Comparison of ENCODE assay signal across 16 cellular contexts in genomic region chrX:92231391-92231790, GRCh38.
DNase-seq lines count a peak whose midpoint lies in the region; FAIRE-seq and TF ChIP-seq lines count a peak whose summit lies in the region.
"Had no signal": no experiment of that assay in that cellular context is flagged by ENCODE, and none has a peak within 500 bp of the region (broad histone marks: within the 10 kb centered on the region; RNA-seq: fewer than 3 reads in every experiment).

No MANE protein-coding gene starts in this region.

- no peak overlapping the region for H3K4me3 Mint-ChIP-seq in H9
- H3K4me3 Mint-ChIP-seq: CD4-positive, CD25-positive, alpha-beta regulatory T cell had no signal

- H3K18ac ChIP-seq in H9 (ENCODE audit: insufficient read length, low read depth, low read length) = no peak overlapping the region
- H3K18ac ChIP-seq in H1 (ENCODE audit: extremely low read depth, low read length) = no peak overlapping the region

- H2BK5ac ChIP-seq in H9 (ENCODE audit: insufficient read length, low read length) (no peak overlapping the region), H1 (ENCODE audit: low read depth, low read length) (no peak overlapping the region)

- H2BK20ac ChIP-seq in H9 (ENCODE audit: low read depth, low read length, poor library complexity, severe bottlenecking) (no peak overlapping the region), H1 (ENCODE audit: low read length) (0 out of 2 replicates have a peak overlapping the region, but pooled peaks have one; percentile 35)

- CTCF ChIA-PET in H1 (lab: Charles Lee; ENCODE audit: partially characterized antibody) = interaction anchor here (1.0 kb wide), 1 partner anchor 25 kb away, joined by 3 read pairs; no protein-coding TSS in a partner anchor

- no peaks in the 10 kb centered on the region for H3K36me3 ChIP-seq in H1 (ENCODE audit: control insufficient read depth in 2 of 4, insufficient read depth in 4 of 4, low read length in 3 of 4)
- H3K36me3 ChIP-seq in smooth muscle cell (ENCODE audit: low read depth) = no peaks in the 10 kb centered on the region
- H3K36me3 ChIP-seq: BE2C had no signal

- POLR2A ChIA-PET in H1 (lab: Charles Lee; ENCODE audit: partially characterized antibody) = no interaction called here

- H2BK120ac ChIP-seq in H9 (ENCODE audit: low read depth, low read length, poor library complexity, severe bottlenecking) (no peak overlapping the region), H1 (replicated peaks; ENCODE audit: low read depth, low read length) (no peak overlapping the region)

- TF ChIP-seq POLR2A in H1 (IDR thresholded peaks at IDR 0.05; ENCODE audit: control extremely low read depth in 1 of 2, low read depth in 2 of 2, low read length in 2 of 2) = no peak

- H3K27me3 Mint-ChIP-seq in H9 (ENCODE audit: low read depth) = no peaks in the 10 kb centered on the region
- H3K27me3 Mint-ChIP-seq: CD4-positive, CD25-positive, alpha-beta regulatory T cell had no signal

- DNase-seq in H9 = no peak
- DNase-seq in NCI-H69 (lab: John Stamatoyannopoulos, UW) = peak; percentile 38
- no peak for DNase-seq in H1 (ENCODE audit: low read depth in 1 of 2, low spot score in 2 of 2)
- no peak for DNase-seq in smooth muscle cell (lab: John Stamatoyannopoulos, UW; ENCODE audit: unreplicated experiment)
- no peak for DNase-seq in GM19238 (ENCODE audit: insufficient read length, low spot score)
- DNase-seq in NCI-H226 = no peak
- no peak for DNase-seq in Ammon's horn (ENCODE audit: low spot score)
- DNase-seq: BE2C; C1 segment of cervical spinal cord; Caco-2; CD4-positive, CD25-positive, alpha-beta regulatory T cell; GDM1; HCEC 1CT had no signal

- H3K9ac ChIP-seq in H9 (ENCODE audit: extremely low read depth, insufficient read length, low read length) (no peak overlapping the region), H1 (replicated peaks in 1 of 4; ENCODE audit: extremely low read depth in 1 of 4, low read depth in 3 of 4, low read length in 3 of 4) (no peak overlapping the region), smooth muscle cell (ENCODE audit: low read depth) (no peak overlapping the region)

- no peaks in the 10 kb centered on the region for H3K79me1 ChIP-seq in H9 (ENCODE audit: insufficient read depth, low read depth, low read length, poor library complexity, severe bottlenecking)
- H3K79me1 ChIP-seq in H1 (ENCODE audit: low read depth, low read length) = no peaks in the 10 kb centered on the region

- H4K5ac ChIP-seq in H9 (ENCODE audit: insufficient read length, low read depth, low read length) (no peak overlapping the region), H1 (ENCODE audit: insufficient read length, low read depth, low read length) (no peak overlapping the region)

- no peak overlapping the region for H4K8ac ChIP-seq in H9 (replicated peaks; ENCODE audit: insufficient read length, low read depth, low read length)
- no peak overlapping the region for H4K8ac ChIP-seq in H1 (ENCODE audit: extremely low read depth, insufficient read depth, low read length)

- no peak for TF ChIP-seq EP300 in H1 (IDR thresholded peaks at IDR 0.05; ENCODE audit: borderline replicate concordance in 1 of 2, low read depth in 2 of 2, low read length in 2 of 2)

- H4K91ac ChIP-seq in H9 (ENCODE audit: insufficient read length, low read depth, low read length) (no peak overlapping the region), H1 (replicated peaks; ENCODE audit: insufficient read length, low read length) (no peak overlapping the region)

- peaks cover 1 to 10% (median 4%) of the 10 kb centered on the region in 3 experiments; a peak in 5 of 7 replicates for H3K36me3 Mint-ChIP-seq in H9 (ENCODE audit: insufficient read depth in 1 of 3, low read depth in 3 of 3)
- H3K36me3 Mint-ChIP-seq: CD4-positive, CD25-positive, alpha-beta regulatory T cell had no signal

- no peak overlapping the region for H3K4me3 ChIP-seq in H1 (ENCODE audit: extremely low read depth in 1 of 4, insufficient read depth in 2 of 4, low read depth in 3 of 4, low read length in 4 of 4)
- no peak overlapping the region for H3K4me3 ChIP-seq in smooth muscle cell

- peak overlapping the region in 2 of 3 experiments; percentile 4 to 38; a peak in 2 of 7 replicates for H3K27ac Mint-ChIP-seq in H9
- H3K27ac Mint-ChIP-seq: CD4-positive, CD25-positive, alpha-beta regulatory T cell had no signal

- H2AFZ ChIP-seq in H9 (ENCODE audit: low read length) (no peak overlapping the region), H1 (ENCODE audit: low read length) (no peak overlapping the region), smooth muscle cell (ENCODE audit: low read depth) (no peak overlapping the region)

- H3T11ph ChIP-seq in H9 (ENCODE audit: low read length) = no peak overlapping the region

- H3K4me1 ChIP-seq in H9 (ENCODE audit: insufficient read depth, low read length) = peaks cover 6% of the 10 kb centered on the region; the same call in 1 of the 2 replicates
- H3K4me1 ChIP-seq in H1 (replicated peaks in 1 of 4; ENCODE audit: control insufficient read depth in 3 of 4, insufficient read depth in 4 of 4, low read length in 3 of 4) = peaks cover 0 to 3% (median 0%) of the 10 kb centered on the region in 4 experiments; a peak in 1 of 7 replicates
- H3K4me1 ChIP-seq in smooth muscle cell (ENCODE audit: low read depth) = peaks cover 4% of the 10 kb centered on the region
- H3K4me1 ChIP-seq: BE2C, Caco-2 had no signal

- H3F3A ChIP-seq in smooth muscle cell (ENCODE audit: low read depth) = no peaks in the 10 kb centered on the region

- H3K14ac ChIP-seq in H9 (ENCODE audit: insufficient read depth, low read length) (no peak overlapping the region), H1 (ENCODE audit: insufficient read length) (no peak overlapping the region)

- H3K4me1 Mint-ChIP-seq in H9 = peaks cover 20 to 25% of the 10 kb centered on the region in 2 experiments
- H3K4me1 Mint-ChIP-seq: CD4-positive, CD25-positive, alpha-beta regulatory T cell had no signal

- TF ChIP-seq RAD21 in H1 (IDR thresholded peaks at IDR 0.05 in 1 of 2, conservative IDR thresholded peaks at IDR 0.05 in 1 of 2; ENCODE audit: low read depth in 2 of 2, low read length in 2 of 2) = no peak

- WGBS in H9 (ENCODE audit: extremely low coverage, insufficient read length, low lambda C conversion rate) = no CpG with 5 or more reads among the region's 2 CpGs
- 82% methylated on average over 2 of the region's 2 CpGs; no CpG with 5 or more reads in 1 of the 2 experiments for WGBS in H1 (ENCODE audit: extremely low coverage in 1 of 2, insufficient coverage in 1 of 2, insufficient read length in 1 of 2, insufficient replicate concordance in 2 of 2, low coverage in 1 of 2, low lambda C conversion rate in 2 of 2, missing lambda C conversion rate in 1 of 2), 2 experiments
- 64% methylated on average over 2 of the region's 2 CpGs for WGBS in smooth muscle cell (ENCODE audit: low lambda C conversion rate)

- H3K27ac ChIP-seq in H9 (ENCODE audit: insufficient read length, low read depth, low read length) (peak overlapping the region; percentile 13), H1 (ENCODE audit: low read depth, low read length) (no peak overlapping the region), smooth muscle cell (ENCODE audit: low read depth) (peak overlapping the region; percentile 39)

- H3K23me2 ChIP-seq in H9 (ENCODE audit: insufficient read length, low read depth, low read length, poor library complexity, severe bottlenecking) = no peaks in the 10 kb centered on the region
- H3K23me2 ChIP-seq in H1 (ENCODE audit: low read depth, low read length) = no peaks in the 10 kb centered on the region

- H3K27me3 ChIP-seq in H9 (ENCODE audit: insufficient read depth, low read length) (no peaks in the 10 kb centered on the region), H1 (replicated peaks in 1 of 4; ENCODE audit: control insufficient read depth in 3 of 4, extremely low read depth in 1 of 4, insufficient read depth in 3 of 4, low read length in 3 of 4) (no peaks in the 10 kb centered on the region), smooth muscle cell (ENCODE audit: low read depth) (no peaks in the 10 kb centered on the region)
- H3K27me3 ChIP-seq: BE2C had no signal

- H3K56ac ChIP-seq in H9 (ENCODE audit: insufficient read length, low read depth, low read length) = no peak overlapping the region
- H3K56ac ChIP-seq in H1 (replicated peaks; ENCODE audit: insufficient read length, low read depth, low read length) = no peak overlapping the region

- H2BK12ac ChIP-seq in H9 (ENCODE audit: insufficient read length, low read depth, low read length) = peak overlapping the region; percentile 45
- H2BK12ac ChIP-seq in H1 (ENCODE audit: low read depth, low read length) = no peak overlapping the region

- H3K4ac ChIP-seq in H9 (ENCODE audit: low read depth, low read length) = no peak overlapping the region
- H3K4ac ChIP-seq in H1 (replicated peaks; ENCODE audit: insufficient read length, low read depth, low read length) = no peak overlapping the region

- H3K9me3 ChIP-seq in H9 (ENCODE audit: control insufficient read depth, low read depth, low read length) (no peaks in the 10 kb centered on the region), H1 (ENCODE audit: insufficient read depth in 2 of 2, low read depth in 1 of 2, low read length in 1 of 2) (no peaks in the 10 kb centered on the region), smooth muscle cell (replicated peaks; ENCODE audit: low read depth) (no peaks in the 10 kb centered on the region)
- H3K9me3 ChIP-seq: BE2C, Caco-2 had no signal

- FAIRE-seq in H1 (lab: Jason Lieb, UNC) = no peak
- FAIRE-seq: D721Med, GM12892, GM18507 had no signal

- H2AK5ac ChIP-seq in H9 (ENCODE audit: insufficient read length, low read length) (no peak overlapping the region), H1 (ENCODE audit: low read depth, low read length) (no peak overlapping the region)

- H3K23ac ChIP-seq in H9 (ENCODE audit: insufficient read length, low read depth, low read length) (no peak overlapping the region), H1 (ENCODE audit: insufficient read length) (no peak overlapping the region)

- H3K9me3 Mint-ChIP-seq in H9 = peaks cover 0 to 2% of the 10 kb centered on the region in 2 experiments; a peak in 1 of 5 replicates

- H4K20me1 ChIP-seq in H9 (ENCODE audit: control insufficient read depth, insufficient read depth, insufficient read length) (no peaks in the 10 kb centered on the region), H1 (replicated peaks in 1 of 2; ENCODE audit: control insufficient read depth in 1 of 2, insufficient read depth in 2 of 2, low read length in 2 of 2) (no peaks in the 10 kb centered on the region), smooth muscle cell (ENCODE audit: low read depth) (no peaks in the 10 kb centered on the region)

- H2BK15ac ChIP-seq in H9 (ENCODE audit: low read depth, low read length) (no peak overlapping the region), H1 (ENCODE audit: low read length) (no peak overlapping the region)

- H3K79me2 ChIP-seq in H9 (ENCODE audit: insufficient read depth, low read length) (0 out of 2 replicates have a peak, but pooled peaks cover 2% of the 10 kb centered on the region), H1 (ENCODE audit: control insufficient read depth in 1 of 2, insufficient read depth in 2 of 2, low read length in 2 of 2) (no peaks in the 10 kb centered on the region), smooth muscle cell (ENCODE audit: low read depth) (no peaks in the 10 kb centered on the region)

- H3K4me2 ChIP-seq in H9 (ENCODE audit: insufficient read depth, insufficient read length, low read length) = no peak overlapping the region
- H3K4me2 ChIP-seq in H1 (ENCODE audit: insufficient read depth in 1 of 2, low read depth in 2 of 2, low read length in 2 of 2) = no peak overlapping the region
- peak overlapping the region; percentile 37 for H3K4me2 ChIP-seq in smooth muscle cell

- TF ChIP-seq CTCF in H9 (conservative IDR thresholded peaks at IDR 0.05) = no peak
- TF ChIP-seq CTCF in H1 (IDR thresholded peaks at IDR 0.05; ENCODE audit: control extremely low read depth in 1 of 3, insufficient read depth in 1 of 3, low read depth in 1 of 3, low read length in 3 of 3) = no peak
- TF ChIP-seq CTCF in smooth muscle cell (IDR thresholded peaks at IDR 0.05; ENCODE audit: borderline replicate concordance, insufficient read depth, poor library complexity, severe bottlenecking) = no peak
